13 cellular contexts compared by ENCODE assay signal in genomic region chr19:44850641-44851109, GRCh38. TPM values are rescaled to one million over a fixed set of nuclear protein-coding genes. Genes with fewer than 3 reads are reported as not detected.
DNase-seq lines count a peak whose midpoint lies in the region; ATAC-seq and TF ChIP-seq lines count a peak whose summit lies in the region.
"Had no signal": no experiment of that assay in that cellular context is flagged by ENCODE, and none has a peak within 500 bp of the region (broad histone marks: within the 10 kb centered on the region; RNA-seq: fewer than 3 reads in every experiment).

No MANE protein-coding gene starts in this region.

- WGBS in sigmoid colon, 2 donors: 77 to 83% methylated on average over 8 of the region's 8 CpGs

- H3K36me3 ChIP-seq in HUES6 (ENCODE audit: control insufficient read depth, insufficient read depth, low read length) (peaks cover 17% of the 10 kb centered on the region), iPS-20b (ENCODE audit: insufficient read depth, low read depth, low read length) (peaks cover 15% of the 10 kb centered on the region), sigmoid colon (peaks cover 0 to 5% (median 0%) of the 10 kb centered on the region in 4 donors)

- no peak for TF ChIP-seq POLR2A in sigmoid colon (IDR thresholded peaks at IDR 0.05)

- TF ChIP-seq CTCF in VCaP (conservative IDR thresholded peaks at IDR 0.05) (no peak), sigmoid colon (IDR thresholded peaks at IDR 0.05) (no peak)

- intact Hi-C loops in sigmoid colon (cut with DNase I): no loop called here

- H3K9me3 ChIP-seq in HUES6 (ENCODE audit: control insufficient read depth, insufficient read depth, low read depth, low read length): no peaks in the 10 kb centered on the region
- H3K9me3 ChIP-seq in iPS-20b (ENCODE audit: insufficient read depth, low read depth, low read length): no peaks in the 10 kb centered on the region
- no peaks in the 10 kb centered on the region for H3K9me3 ChIP-seq in sigmoid colon

- ATAC-seq in HG03196 (IDR thresholded peaks at IDR 0.05; ENCODE audit: unreplicated experiment): no peak

- H3K4me3 ChIP-seq in HUES6 (ENCODE audit: low read depth, low read length) (no peak overlapping the region), iPS-20b (ENCODE audit: low read length) (no peak overlapping the region; the same call in 1 of the 2 replicates), sigmoid colon (no peak overlapping the region)
- H3K4me3 ChIP-seq: coronary artery had no signal

- DNase-seq in sigmoid colon (peak; percentile 66), hippocampal formation (lab: John Stamatoyannopoulos, UW) (no peak), kidney tubule cell (ENCODE audit: low spot score) (no peak)
- DNase-seq: anterior cingulate cortex, DMS79, NCI-H187 treated with DMSO at 0.1 percent for 48 hours, NCI-H524, substantia nigra had no signal

- H3K27me3 ChIP-seq in HUES6 (ENCODE audit: control insufficient read depth, insufficient read depth, low read length) (no peaks in the 10 kb centered on the region), iPS-20b (ENCODE audit: insufficient read depth, low read length) (no peaks in the 10 kb centered on the region), sigmoid colon (no peaks in the 10 kb centered on the region)

- no peak for TF ChIP-seq EP300 in sigmoid colon (IDR thresholded peaks at IDR 0.05)

- H3K27ac ChIP-seq in HUES6 (ENCODE audit: low read depth, low read length): no peak overlapping the region
- H3K27ac ChIP-seq in VCaP: peak overlapping the region; percentile 97; the same call in 1 of the 2 replicates
- H3K27ac ChIP-seq in iPS-20b (ENCODE audit: low read length): no peak overlapping the region
- peak overlapping the region in 2 of 4 donors; percentile 94 to 98 for H3K27ac ChIP-seq in sigmoid colon

- peaks cover 22% of the 10 kb centered on the region for H3K4me1 ChIP-seq in HUES6 (ENCODE audit: control insufficient read depth, insufficient read depth, low read length)
- H3K4me1 ChIP-seq in iPS-20b (ENCODE audit: insufficient read depth, low read length): peaks cover 17% of the 10 kb centered on the region
- H3K4me1 ChIP-seq in sigmoid colon: peaks cover 0 to 45% (median 28%) of the 10 kb centered on the region in 4 donors

- H3K9ac ChIP-seq in HUES6 (ENCODE audit: low read length) (peak overlapping the region; percentile 26), iPS-20b (ENCODE audit: low read depth, low read length) (peak overlapping the region; percentile 93; the same call in 1 of the 2 replicates)

RNA-seq across cellular contexts. Expression of gene NECTIN2, which starts 4.6 kb away (rescaled TPM):
- 10 to 100 TPM; 16.3 to 39.6 (median 27.3) TPM for total RNA-seq in sigmoid colon
- 10 to 100 TPM; 15.6 to 68.6 (median 27.3) TPM for polyA plus RNA-seq in sigmoid colon

RNA-seq across cellular contexts. Expression of gene TOMM40, which starts 40.4 kb away (rescaled TPM):
- 10 to 100 TPM; 21.6 to 40.2 (median 33.1) TPM for total RNA-seq in sigmoid colon
- polyA plus RNA-seq in sigmoid colon: 10 to 100 TPM; 32.4 to 76.8 (median 32.4) TPM

RNA-seq across cellular contexts. Expression of gene BCAM, which starts 41.8 kb away (rescaled TPM):
- total RNA-seq in sigmoid colon: 10 to 100 TPM in 3 of 4 donors, 1 to 10 TPM in 1; 6.1 to 36.3 (median 13.4) TPM
- polyA plus RNA-seq in sigmoid colon: 10 to 100 TPM in 1 of 3 donors, 1 to 10 TPM in 2; 1.2 to 19.9 (median 2.1) TPM

RNA-seq across cellular contexts. Expression of gene APOE, which starts 54.9 kb away (rescaled TPM):
- total RNA-seq in sigmoid colon: 100 to 1,000 TPM in 2 of 4 donors, 10 to 100 TPM in 2; 63.5 to 188 (median 92.2) TPM
- polyA plus RNA-seq in sigmoid colon: 100 to 1,000 TPM; 111 to 326 (median 208) TPM
